1 cellular context compared by ENCODE assay signal in genomic region chr20:25178563-25179438, GRCh38.
TF ChIP-seq lines count a peak whose summit lies in the region.

No MANE protein-coding gene starts in this region.

TF ChIP-seq in HEK293, 187 proteins besides CTCF, POLR2A, EP300 and RAD21 (continued from another document):
- no peak for TF ChIP-seq ZSCAN5A (tag by site-specific recombination; IDR thresholded peaks at IDR 0.05)
- no peak for TF ChIP-seq ZNF837 (tag by site-specific recombination; IDR thresholded peaks at IDR 0.05)
- TF ChIP-seq ZNF426 (tag by site-specific recombination; IDR thresholded peaks at IDR 0.05), result no peak
- TF ChIP-seq ZNF600 (tag by site-specific recombination; IDR thresholded peaks at IDR 0.05), result peak; percentile 38; the same call in 1 of the 2 replicates
- TF ChIP-seq ZNF48 (tag by site-specific recombination; IDR thresholded peaks at IDR 0.05), result no peak
